2 cellular contexts compared by ENCODE assay signal in genomic region chr6:117485433-117485832, GRCh38.
TF ChIP-seq lines count a peak whose summit lies in the region.

No MANE protein-coding gene starts in this region.

TF ChIP-seq in SK-N-SH, 30 proteins besides CTCF, POLR2A, EP300 and RAD21:
- no peak for TF ChIP-seq MXI1 (IDR thresholded peaks at IDR 0.05; ENCODE audit: low read depth, low read length)
- no peak for TF ChIP-seq RFX5 (IDR thresholded peaks at IDR 0.05; ENCODE audit: low read length)
- TF ChIP-seq TAF1 (IDR thresholded peaks at IDR 0.05; ENCODE audit: borderline replicate concordance, low read depth, low read length), result no peak
- no peak for TF ChIP-seq FOSL2 (IDR thresholded peaks at IDR 0.05; ENCODE audit: borderline replicate concordance, low read depth)
- no peak for TF ChIP-seq POLR2AphosphoS5 (IDR thresholded peaks at IDR 0.05; ENCODE audit: low read depth, low read length)
- TF ChIP-seq YY1 (IDR thresholded peaks at IDR 0.05; ENCODE audit: low read depth), result no peak
- no peak for TF ChIP-seq RCOR1 (IDR thresholded peaks at IDR 0.05; ENCODE audit: low read length)
- no peak for TF ChIP-seq GABPA (IDR thresholded peaks at IDR 0.05; ENCODE audit: low read depth)
- no peak for TF ChIP-seq USF1 (IDR thresholded peaks at IDR 0.05; ENCODE audit: borderline replicate concordance, low read depth)
- TF ChIP-seq REST (IDR thresholded peaks at IDR 0.05; ENCODE audit: low read depth, low read length), result no peak
- TF ChIP-seq GATA2 (CRISPR knock-in tag; IDR thresholded peaks at IDR 0.05), result no peak
- no peak for TF ChIP-seq FOXJ3 (CRISPR knock-in tag; IDR thresholded peaks at IDR 0.05)
- TF ChIP-seq ELF1 (IDR thresholded peaks at IDR 0.05), result no peak; the same call in 1 of the 2 replicates
- TF ChIP-seq RXRA (IDR thresholded peaks at IDR 0.05; ENCODE audit: borderline replicate concordance, low read depth), result no peak
- no peak for TF ChIP-seq MEF2A (IDR thresholded peaks at IDR 0.05; ENCODE audit: borderline replicate concordance, low read depth)
- TF ChIP-seq NFIC (IDR thresholded peaks at IDR 0.05; ENCODE audit: borderline replicate concordance), result no peak
TF ChIP-seq in SK-N-SH: peak in this region for 0.

TF ChIP-seq in SK-N-SH treated with all-trans-retinoic acid at 6 μM for 48 hours, 23 proteins besides CTCF, POLR2A, EP300 and RAD21:
- no peak for TF ChIP-seq TSHZ2 (CRISPR knock-in tag; IDR thresholded peaks at IDR 0.05)
- TF ChIP-seq ZNF70 (CRISPR knock-in tag; IDR thresholded peaks at IDR 0.05), result no peak
- no peak for TF ChIP-seq TCF4 (CRISPR knock-in tag; IDR thresholded peaks at IDR 0.05; ENCODE audit: borderline replicate concordance)
- no peak for TF ChIP-seq CSDC2 (CRISPR knock-in tag; IDR thresholded peaks at IDR 0.05)
- no peak for TF ChIP-seq ZC3H10 (CRISPR knock-in tag; IDR thresholded peaks at IDR 0.05)
- no peak for TF ChIP-seq PATZ1 (CRISPR knock-in tag; IDR thresholded peaks at IDR 0.05; ENCODE audit: borderline replicate concordance)
- no peak for TF ChIP-seq ARNTL (CRISPR knock-in tag; IDR thresholded peaks at IDR 0.05; ENCODE audit: borderline replicate concordance, low read depth)
- no peak for TF ChIP-seq RARB (CRISPR knock-in tag; IDR thresholded peaks at IDR 0.05)
- TF ChIP-seq TOX (CRISPR knock-in tag; IDR thresholded peaks at IDR 0.05; ENCODE audit: borderline replicate concordance), result no peak
- no peak for TF ChIP-seq BACH2 (CRISPR knock-in tag; IDR thresholded peaks at IDR 0.05; ENCODE audit: borderline replicate concordance)
- no peak for TF ChIP-seq SNAI2 (CRISPR knock-in tag; IDR thresholded peaks at IDR 0.05)
- TF ChIP-seq CREB5 (CRISPR knock-in tag; IDR thresholded peaks at IDR 0.05; ENCODE audit: low read depth), result no peak
- no peak for TF ChIP-seq POU6F1 (CRISPR knock-in tag; IDR thresholded peaks at IDR 0.05; ENCODE audit: borderline replicate concordance, low read depth)
- TF ChIP-seq ESRRG (CRISPR knock-in tag; IDR thresholded peaks at IDR 0.05), result no peak
- no peak for TF ChIP-seq GLIS3 (CRISPR knock-in tag; IDR thresholded peaks at IDR 0.05)
- TF ChIP-seq ZFP3 (CRISPR knock-in tag; IDR thresholded peaks at IDR 0.05), result no peak
- no peak for TF ChIP-seq PPARA (CRISPR knock-in tag; IDR thresholded peaks at IDR 0.05; ENCODE audit: borderline replicate concordance)
- TF ChIP-seq ZNF8 (CRISPR knock-in tag; IDR thresholded peaks at IDR 0.05), result no peak
- no peak for TF ChIP-seq CSRNP3 (CRISPR knock-in tag; IDR thresholded peaks at IDR 0.05)
- TF ChIP-seq OSR1 (CRISPR knock-in tag; IDR thresholded peaks at IDR 0.05), result no peak
TF ChIP-seq in SK-N-SH treated with all-trans-retinoic acid at 6 μM for 48 hours: peak in this region for 0.
